Comparison of ENCODE assay signal across 5 cellular contexts in the genomic region with DNA sequence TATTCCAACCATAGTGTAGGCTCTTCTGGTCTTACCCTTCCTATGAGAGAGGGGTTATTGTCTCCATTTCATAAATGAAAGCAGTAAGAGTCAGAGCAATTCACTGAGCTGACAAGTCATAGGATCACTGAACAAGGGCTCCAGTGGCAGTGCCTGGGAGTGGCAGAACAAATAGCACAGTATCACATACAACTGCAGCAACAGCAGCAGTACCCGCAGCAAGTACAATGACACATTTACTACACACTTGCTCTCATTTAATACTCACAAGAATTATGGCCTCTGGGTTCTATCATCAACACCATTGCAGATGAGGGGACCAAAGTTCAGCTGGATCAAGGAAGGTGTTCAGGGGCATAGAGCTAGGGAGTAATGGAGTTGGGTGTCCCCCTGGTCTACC.
DNase-seq lines count a peak whose midpoint lies in the region; ATAC-seq, FAIRE-seq and TF ChIP-seq lines count a peak whose summit lies in the region.
"Not testable (repeated sequence)": the region's sequence is repeated elsewhere in the genome, so short reads cannot be mapped to it uniquely, and the experiment has no call there.

No MANE protein-coding gene starts in this region.

- H4K20me1 ChIP-seq in keratinocyte (ENCODE audit: control insufficient read depth, extremely low read depth, insufficient read depth, low read length), result not testable (repeated sequence)

- FAIRE-seq in HTR-8/SVneo (lab: Jason Lieb, UNC) (peak; percentile 69), keratinocyte (lab: Jason Lieb, UNC) (peak; percentile 17), urothelium cell line (lab: Jason Lieb, UNC) (peak; percentile 9)

- not testable (repeated sequence) for H3K27ac ChIP-seq in keratinocyte (ENCODE audit: control insufficient read depth, insufficient read depth, low read length)

- not testable (repeated sequence) for TF ChIP-seq CTCF in keratinocyte (optimal IDR thresholded peaks at IDR 0.05 in 1 of 3, IDR thresholded peaks at IDR 0.05 in 1 of 3, conservative IDR thresholded peaks at IDR 0.05 in 1 of 3; ENCODE audit: extremely low read depth in 1 of 3, insufficient read depth in 2 of 3, low read length in 3 of 3); mucosa of descending colon (IDR thresholded peaks at IDR 0.05)

- H3K9me3 ChIP-seq in keratinocyte (ENCODE audit: control insufficient read depth, low read depth, low read length); mucosa of descending colon: not testable (repeated sequence)

- peak; percentile 97 for ATAC-seq in left colon
- peak; percentile 97 for ATAC-seq in mucosa of descending colon

- H3K4me3 ChIP-seq in keratinocyte (ENCODE audit: control insufficient read depth in 2 of 3, extremely low read depth in 1 of 3, insufficient read depth in 2 of 3, low read depth in 1 of 3, low read length in 3 of 3); mucosa of descending colon: not testable (repeated sequence)

- not testable (repeated sequence) for H2AFZ ChIP-seq in keratinocyte (ENCODE audit: control insufficient read depth, low read length)

- not testable (repeated sequence) for H3K36me3 ChIP-seq in keratinocyte (ENCODE audit: control insufficient read depth in 2 of 2, extremely low read depth in 1 of 2, insufficient read depth in 2 of 2, low read length in 2 of 2); mucosa of descending colon (ENCODE audit: low read depth)

- not testable (repeated sequence) for H3K4me2 ChIP-seq in keratinocyte (ENCODE audit: control insufficient read depth, extremely low read depth, insufficient read depth, low read depth, low read length)

- not testable (repeated sequence) for H3K9ac ChIP-seq in keratinocyte (ENCODE audit: control insufficient read depth, extremely low read depth, insufficient read depth, low read length)

- not testable (repeated sequence) for H3K4me1 ChIP-seq in keratinocyte (ENCODE audit: control insufficient read depth, extremely low read depth, insufficient read depth, low read length); mucosa of descending colon (ENCODE audit: low read depth)

- DNase-seq in HTR-8/SVneo (ENCODE audit: insufficient read length, low spot score); keratinocyte (ENCODE audit: low read depth, low spot score); left colon; mucosa of descending colon; urothelium cell line (ENCODE audit: low spot score): not testable (repeated sequence)

- intact Hi-C loops in left colon (cut with DNase I, micrococcal nuclease); mucosa of descending colon (cut with DNase I, micrococcal nuclease): not testable (repeated sequence)

- H3K79me2 ChIP-seq in keratinocyte (ENCODE audit: control insufficient read depth, insufficient read depth, low read length), result not testable (repeated sequence)

- dilution Hi-C loops in keratinocyte (cut with MboI; ENCODE audit: extremely low pct_ligation_motif_present, low sequenced_read_pairs), result not testable (repeated sequence)

- not testable (repeated sequence) for H3K9me1 ChIP-seq in keratinocyte (ENCODE audit: control insufficient read depth, extremely low read depth, insufficient read depth, low read length)

- not testable (repeated sequence) for H3K27me3 ChIP-seq in keratinocyte (ENCODE audit: control insufficient read depth, extremely low read depth, insufficient read depth, low read length)
